Comparison of ENCODE assay signal across 9 cellular contexts in the genomic region with DNA sequence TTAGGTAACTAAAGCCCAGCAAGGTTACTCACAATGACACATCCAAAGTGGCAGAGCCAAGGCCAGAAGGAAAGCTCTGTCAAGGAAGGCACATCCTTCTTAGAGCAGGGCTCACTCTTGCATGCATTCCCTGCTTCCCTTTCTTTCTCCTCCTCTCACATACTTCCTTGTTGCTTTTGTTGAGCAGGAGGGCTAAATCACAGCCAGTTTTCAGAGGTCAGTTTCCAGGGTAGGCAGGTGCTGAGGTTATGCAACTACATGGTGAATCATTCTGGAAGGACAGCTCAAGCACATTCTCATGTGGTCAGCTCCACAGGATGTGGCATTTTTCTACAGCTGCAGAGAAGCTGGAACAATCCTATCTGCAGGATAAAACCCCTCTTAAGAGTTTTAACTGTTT.
DNase-seq lines count a peak whose midpoint lies in the region; ATAC-seq, FAIRE-seq and TF ChIP-seq lines count a peak whose summit lies in the region.
"Had no signal": no experiment of that assay in that cellular context is flagged by ENCODE, and none has a peak within 500 bp of the region (broad histone marks: within the 10 kb centered on the region; RNA-seq: fewer than 3 reads in every experiment).

No MANE protein-coding gene starts in this region.

- no peak overlapping the region for H3K4ac ChIP-seq in H1 (replicated peaks; ENCODE audit: insufficient read length, low read depth, low read length)

- H3K14ac ChIP-seq in H1 (ENCODE audit: insufficient read length), result no peak overlapping the region

- POLR2A ChIA-PET in H1 (lab: Charles Lee; ENCODE audit: partially characterized antibody), result no interaction called here

- peaks cover 5% of the 10 kb centered on the region for H3K27me3 Mint-ChIP-seq in activated T-cell treated with anti-CD3 and anti-CD28 coated beads, Interleukin-2, amount 50 U/mL, for 4 hours (ENCODE audit: low read depth)

- H3K9me3 Mint-ChIP-seq in activated T-cell treated with anti-CD3 and anti-CD28 coated beads, Interleukin-2, amount 50 U/mL, for 4 hours, result no peaks in the 10 kb centered on the region
- H3K9me3 Mint-ChIP-seq: activated T-helper 17 cell treated with anti-CD3 and anti-CD28 coated beads, Interleukin-2, amount 50 U/mL, for 72 hours had no signal

- no peak for TF ChIP-seq POLR2A in H1 (IDR thresholded peaks at IDR 0.05; ENCODE audit: control extremely low read depth in 1 of 2, low read depth in 2 of 2, low read length in 2 of 2)

- no peaks in the 10 kb centered on the region for H3K36me3 ChIP-seq in BLaER1 treated with 17β-estradiol and CSF1 and Interleukin-3, amounts not matched to agents 10 nM and 100 nM
- H3K36me3 ChIP-seq in H1 (ENCODE audit: control insufficient read depth in 2 of 4, insufficient read depth in 4 of 4, low read length in 3 of 4), result no peaks in the 10 kb centered on the region
- no peaks in the 10 kb centered on the region for H3K36me3 ChIP-seq in mucosa of descending colon (ENCODE audit: low read depth)

- no peak for TF ChIP-seq RAD21 in H1 (IDR thresholded peaks at IDR 0.05 in 1 of 2, conservative IDR thresholded peaks at IDR 0.05 in 1 of 2; ENCODE audit: low read depth in 2 of 2, low read length in 2 of 2)

- H2BK5ac ChIP-seq in H1 (ENCODE audit: low read depth, low read length), result no peak overlapping the region

- no peaks in the 10 kb centered on the region for H3K23me2 ChIP-seq in H1 (ENCODE audit: low read depth, low read length)

- H4K5ac ChIP-seq in H1 (ENCODE audit: insufficient read length, low read depth, low read length), result no peak overlapping the region

- peak overlapping the region; percentile 85 for H2AFZ ChIP-seq in H1 (ENCODE audit: low read length)

- CTCF ChIA-PET in H1 (lab: Charles Lee; ENCODE audit: partially characterized antibody), result interaction anchor here (1.4 to 1.7 kb wide), 2 partner anchors 216 to 385 kb away, joined by 3 to 4 read pairs; no protein-coding TSS in a partner anchor

- H3K36me3 Mint-ChIP-seq in activated T-cell treated with anti-CD3 and anti-CD28 coated beads, Interleukin-2, amount 50 U/mL, for 4 hours (ENCODE audit: insufficient read depth), result no peaks in the 10 kb centered on the region

- no peaks in the 10 kb centered on the region for H4K20me1 ChIP-seq in BLaER1 treated with 17β-estradiol and CSF1 and Interleukin-3, amounts not matched to agents 10 nM and 100 nM
- no peaks in the 10 kb centered on the region for H4K20me1 ChIP-seq in H1 (replicated peaks in 1 of 2; ENCODE audit: control insufficient read depth in 1 of 2, insufficient read depth in 2 of 2, low read length in 2 of 2)

- intact Hi-C loops in mucosa of descending colon (cut with DNase I, micrococcal nuclease), result no loop called here

- no peak for FAIRE-seq in H1 (lab: Jason Lieb, UNC)

- no peak overlapping the region for H2BK20ac ChIP-seq in H1 (ENCODE audit: low read length)

- peaks cover 4 to 52% (median 34%) of the 10 kb centered on the region in 10 experiments; a peak in 15 of 20 replicates for H3K4me1 ChIP-seq in BLaER1 treated with 17β-estradiol and CSF1 and Interleukin-3, amounts not matched to agents 10 nM and 100 nM
- H3K4me1 ChIP-seq in H1 (replicated peaks in 1 of 4; ENCODE audit: control insufficient read depth in 3 of 4, insufficient read depth in 4 of 4, low read length in 3 of 4) (peaks cover 0 to 2% (median 0%) of the 10 kb centered on the region in 4 experiments; a peak in 1 of 7 replicates), mucosa of descending colon (ENCODE audit: low read depth) (no peaks in the 10 kb centered on the region)

- no peak overlapping the region for H3K4me3 Mint-ChIP-seq in activated T-cell treated with anti-CD3 and anti-CD28 coated beads, Interleukin-2, amount 50 U/mL, for 4 hours
- H3K4me3 Mint-ChIP-seq: activated T-helper 17 cell treated with anti-CD3 and anti-CD28 coated beads, Interleukin-2, amount 50 U/mL, for 72 hours had no signal

- H3K4me1 Mint-ChIP-seq in activated T-cell treated with anti-CD3 and anti-CD28 coated beads, Interleukin-2, amount 50 U/mL, for 4 hours (ENCODE audit: low read depth), result no peaks in the 10 kb centered on the region
- H3K4me1 Mint-ChIP-seq: activated T-helper 17 cell treated with anti-CD3 and anti-CD28 coated beads, Interleukin-2, amount 50 U/mL, for 72 hours had no signal

- no peak overlapping the region for H2BK12ac ChIP-seq in H1 (ENCODE audit: low read depth, low read length)

- no peak for TF ChIP-seq CTCF in H1 (IDR thresholded peaks at IDR 0.05; ENCODE audit: control extremely low read depth in 1 of 3, insufficient read depth in 1 of 3, low read depth in 1 of 3, low read length in 3 of 3)
- TF ChIP-seq CTCF in mucosa of descending colon (IDR thresholded peaks at IDR 0.05), result no peak
- TF ChIP-seq CTCF in coronary artery (IDR thresholded peaks at IDR 0.05), result no peak

- H3K27ac ChIP-seq in BLaER1 treated with 17β-estradiol and CSF1 and Interleukin-3, amounts not matched to agents 10 nM and 100 nM, result peak overlapping the region in 8 of 11 experiments; percentile 35 to 81 (median 72); a peak in 17 of 22 replicates
- H3K27ac ChIP-seq in H1 (ENCODE audit: low read depth, low read length) (no peak overlapping the region), coronary artery (peak overlapping the region in 1 of 2 donors; percentile 0)

- no peak overlapping the region for H2AK5ac ChIP-seq in H1 (ENCODE audit: low read depth, low read length)

- no peak overlapping the region for H3K56ac ChIP-seq in H1 (replicated peaks; ENCODE audit: insufficient read length, low read depth, low read length)

- H3K4me3 ChIP-seq in BLaER1 treated with 17β-estradiol and CSF1 and Interleukin-3, amounts not matched to agents 10 nM and 100 nM, result peak overlapping the region in 2 of 10 experiments; percentile 3 to 31; a peak in 2 of 20 replicates
- H3K4me3 ChIP-seq in H1 (ENCODE audit: extremely low read depth in 1 of 4, insufficient read depth in 2 of 4, low read depth in 3 of 4, low read length in 4 of 4) (no peak overlapping the region), mucosa of descending colon (no peak overlapping the region), coronary artery (no peak overlapping the region)

- no peak overlapping the region for H2BK15ac ChIP-seq in H1 (ENCODE audit: low read length)

- DNase-seq in MV-4-11 (lab: John Stamatoyannopoulos, UW) (peak; percentile 87), H1 (ENCODE audit: low read depth in 1 of 2, low spot score in 2 of 2) (peak in 1 of 2 experiments; percentile 31), mucosa of descending colon (peak in 1 of 3 donors; percentile 20), coronary artery (ENCODE audit: low spot score) (no peak)
- DNase-seq in activated T-cell treated with anti-CD3 and anti-CD28 coated beads, Interleukin-2, amount 50 U/mL, for 4 hours, result no peak

- no peak overlapping the region for H2BK120ac ChIP-seq in H1 (replicated peaks; ENCODE audit: low read depth, low read length)

- peaks cover 0 to 5% (median 0%) of the 10 kb centered on the region in 11 experiments; a peak in 3 of 22 replicates for H3K9me3 ChIP-seq in BLaER1 treated with 17β-estradiol and CSF1 and Interleukin-3, amounts not matched to agents 10 nM and 100 nM (replicated peaks in 1 of 11)
- H3K9me3 ChIP-seq in H1 (ENCODE audit: insufficient read depth in 2 of 2, low read depth in 1 of 2, low read length in 1 of 2) (no peaks in the 10 kb centered on the region), mucosa of descending colon (no peaks in the 10 kb centered on the region)

- H3K4me2 ChIP-seq in BLaER1 treated with 17β-estradiol and CSF1 and Interleukin-3, amounts not matched to agents 10 nM and 100 nM, result peak overlapping the region in 9 of 11 experiments; percentile 24 to 86 (median 70); a peak in 16 of 22 replicates
- no peak overlapping the region for H3K4me2 ChIP-seq in H1 (ENCODE audit: insufficient read depth in 1 of 2, low read depth in 2 of 2, low read length in 2 of 2)

- no peak for TF ChIP-seq EP300 in H1 (IDR thresholded peaks at IDR 0.05; ENCODE audit: borderline replicate concordance in 1 of 2, low read depth in 2 of 2, low read length in 2 of 2)

- no peaks in the 10 kb centered on the region for H3K27me3 ChIP-seq in BLaER1 treated with 17β-estradiol and CSF1 and Interleukin-3, amounts not matched to agents 10 nM and 100 nM
- H3K27me3 ChIP-seq in H1 (replicated peaks in 1 of 4; ENCODE audit: control insufficient read depth in 3 of 4, extremely low read depth in 1 of 4, insufficient read depth in 3 of 4, low read length in 3 of 4), result no peaks in the 10 kb centered on the region

- no peaks in the 10 kb centered on the region for H3K79me2 ChIP-seq in H1 (ENCODE audit: control insufficient read depth in 1 of 2, insufficient read depth in 2 of 2, low read length in 2 of 2)

- H3K18ac ChIP-seq in H1 (ENCODE audit: extremely low read depth, low read length), result no peak overlapping the region

- no peak overlapping the region for H4K8ac ChIP-seq in H1 (ENCODE audit: extremely low read depth, insufficient read depth, low read length)

- ATAC-seq in mucosa of descending colon (peak; percentile 67), GM18519 (IDR thresholded peaks at IDR 0.05; ENCODE audit: low FRiP score, unreplicated experiment) (no peak), GM18502 (IDR thresholded peaks at IDR 0.05; ENCODE audit: poor library complexity, unreplicated experiment) (no peak)
- no peak for ATAC-seq in activated T-cell treated with anti-CD3 and anti-CD28 coated beads, Interleukin-2, amount 50 U/mL, for 4 hours
- ATAC-seq: activated T-helper 17 cell treated with anti-CD3 and anti-CD28 coated beads, Interleukin-2, amount 50 U/mL, for 72 hours had no signal

- H4K91ac ChIP-seq in H1 (replicated peaks; ENCODE audit: insufficient read length, low read length), result no peak overlapping the region

- H3K79me1 ChIP-seq in H1 (ENCODE audit: low read depth, low read length), result no peaks in the 10 kb centered on the region

- no peak overlapping the region for H3K23ac ChIP-seq in H1 (ENCODE audit: insufficient read length)

- peak overlapping the region in 4 of 11 experiments; percentile 24 to 57 (median 36); a peak in 7 of 22 replicates for H3K9ac ChIP-seq in BLaER1 treated with 17β-estradiol and CSF1 and Interleukin-3, amounts not matched to agents 10 nM and 100 nM
- no peak overlapping the region for H3K9ac ChIP-seq in H1 (replicated peaks in 1 of 4; ENCODE audit: extremely low read depth in 1 of 4, low read depth in 3 of 4, low read length in 3 of 4)

TF ChIP-seq in H1, 55 proteins besides CTCF, POLR2A, EP300 and RAD21:
- TF ChIP-seq CEBPB (IDR thresholded peaks at IDR 0.05; ENCODE audit: low read depth, low read length) (peak; percentile 65; the same call in 1 of the 2 replicates), TCF12 (IDR thresholded peaks at IDR 0.05; ENCODE audit: low read depth, low read length) (no peak)

Comparison
In these comparisons a context has a peak if more than half of its experiments do, and no peak if none do; other contexts are left out.
1. H3K4me2 ChIP-seq: peak in BLaER1 treated with 17β-estradiol and CSF1 and Interleukin-3, amounts not matched to agents 10 nM and 100 nM (9 of 11); none in H1 (0 of 2).